10 cellular contexts compared by ENCODE assay signal in genomic region chr2:86789687-86790133, GRCh38. TPM values are rescaled to one million over a fixed set of nuclear protein-coding genes. Genes with fewer than 3 reads are reported as not detected.
DNase-seq lines count a peak whose midpoint lies in the region; FAIRE-seq and TF ChIP-seq lines count a peak whose summit lies in the region.
"Had no signal": no experiment of that assay in that cellular context is flagged by ENCODE, and none has a peak within 500 bp of the region (broad histone marks: within the 10 kb centered on the region; RNA-seq: fewer than 3 reads in every experiment).

No MANE protein-coding gene starts in this region.

- TF ChIP-seq CTCF in mesothelial cell of epicardium (IDR thresholded peaks at IDR 0.05; ENCODE audit: unreplicated experiment), result no peak
- no peak for TF ChIP-seq CTCF in type B pancreatic cell (conservative IDR thresholded peaks at IDR 0.05)

- H3K27me3 Mint-ChIP-seq in activated naive CD4-positive, alpha-beta T cell treated with anti-CD3 and anti-CD28 coated beads, Interleukin-2, amount 50 U/mL, for 24 hours, result peaks cover 39% of the 10 kb centered on the region
- H3K27me3 Mint-ChIP-seq in activated naive CD8-positive, alpha-beta T cell, result no peaks in the 10 kb centered on the region
- H3K27me3 Mint-ChIP-seq in mesothelial cell of epicardium (ENCODE audit: low read depth), result peaks cover 95% of the 10 kb centered on the region
- H3K27me3 Mint-ChIP-seq in type B pancreatic cell, result peaks cover 90% of the 10 kb centered on the region

- H3K27ac Mint-ChIP-seq in activated naive CD4-positive, alpha-beta T cell treated with anti-CD3 and anti-CD28 coated beads, Interleukin-2, amount 50 U/mL, for 24 hours, result no peak overlapping the region
- H3K27ac Mint-ChIP-seq in activated naive CD8-positive, alpha-beta T cell, result peak overlapping the region; percentile 97
- H3K27ac Mint-ChIP-seq in mesothelial cell of epicardium (no peak overlapping the region), type B pancreatic cell (no peak overlapping the region)

- H3K36me3 Mint-ChIP-seq in activated naive CD4-positive, alpha-beta T cell treated with anti-CD3 and anti-CD28 coated beads, Interleukin-2, amount 50 U/mL, for 24 hours, result no peaks in the 10 kb centered on the region
- H3K36me3 Mint-ChIP-seq in activated naive CD8-positive, alpha-beta T cell, result peaks cover 7% of the 10 kb centered on the region
- H3K36me3 Mint-ChIP-seq in mesothelial cell of epicardium (no peaks in the 10 kb centered on the region), type B pancreatic cell (no peaks in the 10 kb centered on the region)

- H3K4me1 Mint-ChIP-seq in activated naive CD4-positive, alpha-beta T cell treated with anti-CD3 and anti-CD28 coated beads, Interleukin-2, amount 50 U/mL, for 24 hours, result peaks cover 20% of the 10 kb centered on the region
- peaks cover 69% of the 10 kb centered on the region for H3K4me1 Mint-ChIP-seq in activated naive CD8-positive, alpha-beta T cell (ENCODE audit: low read depth)
- H3K4me1 Mint-ChIP-seq in mesothelial cell of epicardium, result peaks cover 26% of the 10 kb centered on the region
- peaks cover 9% of the 10 kb centered on the region for H3K4me1 Mint-ChIP-seq in type B pancreatic cell (ENCODE audit: unreplicated experiment)

- no peak for DNase-seq in activated naive CD4-positive, alpha-beta T cell treated with anti-CD3 and anti-CD28 coated beads, Interleukin-2, amount 50 U/mL, for 16 hours
- DNase-seq in mesothelial cell of epicardium (ENCODE audit: low spot score in 2 of 2, unreplicated experiment in 2 of 2) (no peak), type B pancreatic cell (ENCODE audit: extremely low spot score, unreplicated experiment) (no peak), GM19239 (ENCODE audit: insufficient read length, low spot score) (no peak), hippocampal formation (lab: John Stamatoyannopoulos, UW) (no peak), medulla oblongata (ENCODE audit: extremely low spot score) (no peak)
- DNase-seq: NCI-H524 treated with DMSO at 0.1 percent for 48 hours had no signal

- no peaks in the 10 kb centered on the region for H3K9me3 Mint-ChIP-seq in activated naive CD4-positive, alpha-beta T cell treated with anti-CD3 and anti-CD28 coated beads, Interleukin-2, amount 50 U/mL, for 24 hours
- H3K9me3 Mint-ChIP-seq in activated naive CD8-positive, alpha-beta T cell (ENCODE audit: low read depth), result no peaks in the 10 kb centered on the region
- H3K9me3 Mint-ChIP-seq in mesothelial cell of epicardium, result no peaks in the 10 kb centered on the region
- no peaks in the 10 kb centered on the region for H3K9me3 Mint-ChIP-seq in type B pancreatic cell

- peak overlapping the region; percentile 87 for H3K4me3 Mint-ChIP-seq in activated naive CD4-positive, alpha-beta T cell treated with anti-CD3 and anti-CD28 coated beads, Interleukin-2, amount 50 U/mL, for 24 hours
- peak overlapping the region; percentile 97 for H3K4me3 Mint-ChIP-seq in activated naive CD8-positive, alpha-beta T cell
- H3K4me3 Mint-ChIP-seq in mesothelial cell of epicardium (peak overlapping the region; percentile 43), type B pancreatic cell (peak overlapping the region; percentile 64)

- FAIRE-seq in GM19239 (lab: Jason Lieb, UNC), result no peak

RNA-seq across cellular contexts. Expression of gene CD8A, which starts 1.0 kb away (rescaled TPM):
- total RNA-seq in mesothelial cell of epicardium (0.31 to 0.38 TPM (median 0.36 TPM) in 3 replicates), type B pancreatic cell (ENCODE audit: low replicate concordance) (0.17 and 0.34 TPM in 2 replicates)
- total RNA-seq: renal cortical epithelial cell had no signal

Comparison
In these comparisons a context has a peak if more than half of its experiments do, and no peak if none do; other contexts are left out.
1. H3K4me3 Mint-ChIP-seq: peak in every context shown above with its lines; median percentile 97 in activated naive CD8-positive, alpha-beta T cell; 87 in activated naive CD4-positive, alpha-beta T cell treated with anti-CD3 and anti-CD28 coated beads, Interleukin-2, amount 50 U/mL, for 24 hours; 64 in type B pancreatic cell; 43 in mesothelial cell of epicardium.